10 cellular contexts compared by ENCODE assay signal in genomic region chr7:77697535-77697831, GRCh38. TPM values are rescaled to one million over a fixed set of nuclear protein-coding genes. Genes with fewer than 3 reads are reported as not detected.
DNase-seq lines count a peak whose midpoint lies in the region; ATAC-seq, FAIRE-seq and TF ChIP-seq lines count a peak whose summit lies in the region.
"Had no signal": no experiment of that assay in that cellular context is flagged by ENCODE, and none has a peak within 500 bp of the region (broad histone marks: within the 10 kb centered on the region; RNA-seq: fewer than 3 reads in every experiment).

No MANE protein-coding gene starts in this region.

- DNase-seq in activated T-cell treated with anti-CD3 and anti-CD28 coated beads for 1 hour (ENCODE audit: low read depth) (peak; percentile 9), fibroblast of lung (ENCODE audit: low read depth in 2 of 2) (no peak), omental fat pad (ENCODE audit: low spot score) (no peak), NK-92 (lab: John Stamatoyannopoulos, UW; ENCODE audit: unreplicated experiment) (no peak), NCI-H2196 treated with DMSO at 0.1 percent for 48 hours (lab: John Stamatoyannopoulos, UW; ENCODE audit: unreplicated experiment) (no peak), H54 (ENCODE audit: insufficient read length, low spot score) (no peak)
- DNase-seq in activated T-cell treated with anti-CD3 and anti-CD28 coated beads, Interleukin-2, amount 50 U/mL, for 1 hour: no peak

- peaks cover 72% of the 10 kb centered on the region for H3K79me2 ChIP-seq in fibroblast of lung (ENCODE audit: control insufficient read depth, insufficient read depth, low read length)

- peak overlapping the region; percentile 77 for H3K9ac ChIP-seq in fibroblast of lung (ENCODE audit: insufficient read depth, low read length)

- no peaks in the 10 kb centered on the region for H3K36me3 ChIP-seq in fibroblast of lung (ENCODE audit: control insufficient read depth, insufficient read depth, low read length)

- H3K4me1 ChIP-seq in fibroblast of lung (ENCODE audit: control insufficient read depth, extremely low read depth, insufficient read depth, low read length): peaks cover 2% of the 10 kb centered on the region

- no peak for TF ChIP-seq POLR2A in H54 (IDR thresholded peaks at IDR 0.05; ENCODE audit: low read depth, low read length)

- FAIRE-seq in H54 (lab: Jason Lieb, UNC): no peak
- FAIRE-seq: colon, G401.6 had no signal

- no peaks in the 10 kb centered on the region for H3K9me3 ChIP-seq in fibroblast of lung (ENCODE audit: control insufficient read depth, insufficient read depth, low read depth, low read length)

- H3K4me3 ChIP-seq in fibroblast of lung (replicated peaks in 1 of 4; ENCODE audit: control extremely low read depth in 1 of 4, insufficient read depth in 1 of 4, low read depth in 3 of 4, low read length in 4 of 4): peak overlapping the region; percentile 81 to 96 (median 87)

- H3K27ac ChIP-seq in VCaP (peak overlapping the region; percentile 98), fibroblast of lung (ENCODE audit: insufficient read depth, low read length) (peak overlapping the region; percentile 88)

- H4K20me1 ChIP-seq in fibroblast of lung (ENCODE audit: control insufficient read depth, extremely low read depth, insufficient read depth, low read length): no peaks in the 10 kb centered on the region

- H2AFZ ChIP-seq in fibroblast of lung (ENCODE audit: low read length): peak overlapping the region; percentile 63

- H3K4me2 ChIP-seq in fibroblast of lung (ENCODE audit: extremely low read depth, insufficient read depth, low read length): peak overlapping the region; percentile 70

- ATAC-seq in omental fat pad (ENCODE audit: low FRiP score): peak; percentile 47

- TF ChIP-seq CTCF in VCaP (conservative IDR thresholded peaks at IDR 0.05): no peak
- TF ChIP-seq CTCF in fibroblast of lung (conservative IDR thresholded peaks at IDR 0.05 in 1 of 2, IDR thresholded peaks at IDR 0.05 in 1 of 2; ENCODE audit: low read depth in 1 of 2, low read length in 2 of 2): no peak
- no peak for TF ChIP-seq CTCF in omental fat pad (IDR thresholded peaks at IDR 0.05)

- H3K27me3 ChIP-seq in fibroblast of lung (ENCODE audit: control insufficient read depth, insufficient read depth, low read length): no peaks in the 10 kb centered on the region

RNA-seq across cellular contexts. Expression of gene RSBN1L, which starts 1.2 kb away (rescaled TPM):
- total RNA-seq in fibroblast of lung (19.7 and 20.0 TPM in 2 replicates), omental fat pad (10 to 100 TPM in 1 of 4 donors, 1 to 10 TPM in 3; 7.5 to 31.2 (median 9.0) TPM)
- 10.5 and 12.0 TPM in 2 replicates for polyA plus RNA-seq in fibroblast of lung
- polyA plus RNA-seq in fibroblast of lung (2012): 9.6 and 10.4 TPM in 2 replicates
- 1.9 and 2.1 TPM in 2 replicates for polyA minus RNA-seq in fibroblast of lung (ENCODE audit: low replicate concordance)
